In the genomic region with DNA sequence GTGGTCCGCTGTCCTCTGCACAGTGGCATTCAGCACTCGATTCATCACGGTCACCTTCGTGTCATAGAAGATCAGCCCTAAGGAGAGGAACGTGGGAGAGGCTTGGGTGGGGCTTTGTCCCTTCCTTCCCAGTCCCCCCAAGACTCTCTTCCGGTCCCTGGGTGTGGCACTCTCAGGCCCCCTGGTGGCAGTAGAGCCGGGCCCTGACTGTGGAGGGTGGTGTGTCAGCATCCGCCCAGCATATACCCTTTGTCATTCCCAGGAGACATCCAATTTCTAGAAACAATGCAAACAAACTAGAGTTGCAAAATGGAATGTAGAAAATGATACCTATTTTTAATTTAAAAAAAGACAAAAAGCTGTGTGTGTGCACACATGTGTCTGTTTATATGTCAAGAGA, we compare ENCODE assay signal across 8 cellular contexts. TPM values are rescaled to one million over a fixed set of nuclear protein-coding genes. Genes with fewer than 3 reads are reported as not detected.
A peak's percentile ranks its signal among the peaks of the same experiment; 100 is the strongest.
DNase-seq lines count a peak whose midpoint lies in the region; ATAC-seq and TF ChIP-seq lines count a peak whose summit lies in the region.

No MANE protein-coding gene starts in this region.

- H3K36me3 Mint-ChIP-seq in activated T-helper 2 cell treated with anti-CD3 and anti-CD28 coated beads, Interferon-gamma antibody, Interleukin-2, Interleukin-4, amounts not matched to agents 10 μg/mL and 5 μg/mL and 100 μg/mL, durations not matched to agents 14 hours and 24 hours and 36 hours (ENCODE audit: low read depth): peaks cover 21% of the 10 kb centered on the region

- intact Hi-C loops in activated T-helper 2 cell treated with anti-CD3 and anti-CD28 coated beads, Interferon-gamma antibody, Interleukin-2, Interleukin-4, amounts not matched to agents 10 μg/mL and 5 μg/mL and 100 μg/mL, durations not matched to agents 14 hours and 24 hours and 36 hours (cut with micrococcal nuclease): no loop called here
- intact Hi-C loops in right lobe of liver (cut with DNase I): no loop called here
- intact Hi-C loops in posterior cingulate gyrus (cut with DNase I): no loop called here

- H3K4me3 ChIP-seq in LNCaP clone FGC (ENCODE audit: low read depth, low read length) (no peak overlapping the region), right lobe of liver (no peak overlapping the region)

- H3K27ac ChIP-seq in right lobe of liver: no peak overlapping the region

- no peaks in the 10 kb centered on the region for H3K9me3 ChIP-seq in right lobe of liver

- no peak for TF ChIP-seq POLR2A in right lobe of liver (IDR thresholded peaks at IDR 0.05)

- no peaks in the 10 kb centered on the region for H3K4me1 ChIP-seq in right lobe of liver

- peaks cover 0 to 20% (median 7%) of the 10 kb centered on the region in 4 donors for H3K36me3 ChIP-seq in right lobe of liver

- ATAC-seq in right lobe of liver (peak in 1 of 4 donors; percentile 21), HG03139 (IDR thresholded peaks at IDR 0.05; ENCODE audit: unreplicated experiment) (no peak), HG03196 (IDR thresholded peaks at IDR 0.05; ENCODE audit: unreplicated experiment) (no peak)

- no peaks in the 10 kb centered on the region for H3K4me1 Mint-ChIP-seq in activated T-helper 2 cell treated with anti-CD3 and anti-CD28 coated beads, Interferon-gamma antibody, Interleukin-2, Interleukin-4, amounts not matched to agents 10 μg/mL and 5 μg/mL and 100 μg/mL, durations not matched to agents 14 hours and 24 hours and 36 hours (ENCODE audit: low read depth)

- H3K27me3 ChIP-seq in right lobe of liver: no peaks in the 10 kb centered on the region

- H3K27me3 Mint-ChIP-seq in activated T-helper 2 cell treated with anti-CD3 and anti-CD28 coated beads, Interferon-gamma antibody, Interleukin-2, Interleukin-4, amounts not matched to agents 10 μg/mL and 5 μg/mL and 100 μg/mL, durations not matched to agents 14 hours and 24 hours and 36 hours (ENCODE audit: low read depth): no peaks in the 10 kb centered on the region

- peak; percentile 73 for DNase-seq in D341Med (ENCODE audit: low spot score)
- DNase-seq in LNCaP clone FGC (ENCODE audit: low read depth): no peak
- no peak for DNase-seq in activated T-helper 2 cell treated with anti-CD3 and anti-CD28 coated beads, Interferon-gamma antibody, Interleukin-2, Interleukin-4, amounts not matched to agents 10 μg/mL and 5 μg/mL and 100 μg/mL, durations not matched to agents 14 hours and 24 hours and 36 hours (ENCODE audit: low spot score)
- DNase-seq in right lobe of liver: no peak
- DNase-seq in posterior cingulate gyrus: no peak
- DNase-seq in NCI-H1092 treated with DMSO at 0.1 percent for 48 hours (lab: John Stamatoyannopoulos, UW): no peak

- TF ChIP-seq CTCF in LNCaP clone FGC (IDR thresholded peaks at IDR 0.05; ENCODE audit: control insufficient read depth, extremely low read depth, insufficient read depth): peak; percentile 27; the same call in 1 of the 2 replicates
- peak in 3 of 4 donors; percentile 22 to 28 (median 24) for TF ChIP-seq CTCF in right lobe of liver (IDR thresholded peaks at IDR 0.05)

- no peaks in the 10 kb centered on the region for H3K9me3 Mint-ChIP-seq in activated T-helper 2 cell treated with anti-CD3 and anti-CD28 coated beads, Interferon-gamma antibody, Interleukin-2, Interleukin-4, amounts not matched to agents 10 μg/mL and 5 μg/mL and 100 μg/mL, durations not matched to agents 14 hours and 24 hours and 36 hours

- H3K4me3 Mint-ChIP-seq in activated T-helper 2 cell treated with anti-CD3 and anti-CD28 coated beads, Interferon-gamma antibody, Interleukin-2, Interleukin-4, amounts not matched to agents 10 μg/mL and 5 μg/mL and 100 μg/mL, durations not matched to agents 14 hours and 24 hours and 36 hours (ENCODE audit: low read depth): no peak overlapping the region

- 72% methylated on average over 7 of the region's 8 CpGs for WGBS in right lobe of liver (ENCODE audit: insufficient coverage, low coverage, low lambda C conversion rate, missing lambda C conversion rate)

- H3K27ac Mint-ChIP-seq in activated T-helper 2 cell treated with anti-CD3 and anti-CD28 coated beads, Interferon-gamma antibody, Interleukin-2, Interleukin-4, amounts not matched to agents 10 μg/mL and 5 μg/mL and 100 μg/mL, durations not matched to agents 14 hours and 24 hours and 36 hours: peak overlapping the region; percentile 26

RNA-seq across cellular contexts. Expression of a gene that starts 45.0 kb away (rescaled TPM):
- 34.7 and 37.5 TPM in 2 replicates for total RNA-seq in activated T-helper 2 cell treated with anti-CD3 and anti-CD28 coated beads, Interferon-gamma antibody, Interleukin-2, Interleukin-4, amounts not matched to agents 10 μg/mL and 5 μg/mL and 100 μg/mL, durations not matched to agents 14 hours and 24 hours and 36 hours
- 10 to 100 TPM in 3 of 6 experiments, 1 to 10 TPM in 3; 6.3 to 14.9 (median 10.3) TPM for total RNA-seq in right lobe of liver
